Comparison of ENCODE assay signal across 23 cellular contexts in the genomic region with DNA sequence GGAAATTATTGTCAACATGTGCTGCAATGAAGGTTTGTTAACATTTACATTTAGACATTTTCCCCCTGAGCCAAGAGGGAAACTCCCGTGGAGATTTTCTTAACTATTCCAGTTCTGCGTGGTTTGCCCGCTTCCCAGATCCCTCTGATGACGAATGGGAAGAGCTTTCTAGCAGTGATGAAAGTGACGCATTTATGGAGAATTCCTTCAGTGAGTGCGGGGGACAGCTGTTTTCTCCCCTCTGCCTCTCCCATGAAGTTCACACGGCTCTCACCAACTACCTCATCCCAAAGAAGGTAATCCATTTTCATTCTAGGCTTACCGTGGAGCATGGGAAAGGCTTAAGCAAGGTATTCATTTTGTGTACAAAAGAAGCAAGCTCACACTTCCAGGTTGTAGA.
"Had no signal": no experiment of that assay in that cellular context is flagged by ENCODE, and none has a peak within 500 bp of the region (broad histone marks: within the 10 kb centered on the region; RNA-seq: fewer than 3 reads in every experiment).

No MANE protein-coding gene starts in this region.

- H3K27ac ChIP-seq: colonic mucosa, epithelial cell of prostate, esophagus squamous epithelium, gastrocnemius medialis, heart right ventricle, left lung, lower lobe of right lung had no signal

- H3K27ac Mint-ChIP-seq: dendritic cell treated with granulocyte-macrophage colony-stimulating factor and Interleukin-4, amounts not matched to agents 40 ng/mL and 50 ng/mL, for 4 days; endodermal cell; mesothelial cell of epicardium had no signal

- H3K9me3 Mint-ChIP-seq: dendritic cell treated with granulocyte-macrophage colony-stimulating factor and Interleukin-4, amounts not matched to agents 40 ng/mL and 50 ng/mL, for 4 days; effector memory CD8-positive, alpha-beta T cell; endodermal cell; mesothelial cell of epicardium had no signal

- H3K4me3 ChIP-seq: colonic mucosa, esophagus squamous epithelium, gastrocnemius medialis, heart right ventricle, left lung, lower lobe of right lung, mucosa of descending colon had no signal

- H3K4me1 ChIP-seq: colonic mucosa, esophagus squamous epithelium, gastrocnemius medialis, left lung, lower lobe of right lung had no signal

- DNase-seq: colonic mucosa; cortex of kidney; effector CD8-positive, alpha-beta T cell; effector memory CD8-positive, alpha-beta T cell; endodermal cell; erythroblast; esophagus squamous epithelium; foreskin fibroblast; foreskin melanocyte; gastrocnemius medialis; glutamatergic neuron; head of caudate nucleus; heart right ventricle; hippocampal formation; left cardiac atrium; left lung; left ventricle myocardium superior; lower lobe of right lung; mesenchymal stem cell; mucosa of descending colon had no signal

- H3K4me3 Mint-ChIP-seq: dendritic cell treated with granulocyte-macrophage colony-stimulating factor and Interleukin-4, amounts not matched to agents 40 ng/mL and 50 ng/mL, for 4 days; effector memory CD8-positive, alpha-beta T cell; endodermal cell; mesothelial cell of epicardium had no signal

- H3K27me3 ChIP-seq: colonic mucosa, esophagus squamous epithelium, gastrocnemius medialis, heart right ventricle, left lung had no signal

- H3K27me3 Mint-ChIP-seq: dendritic cell treated with granulocyte-macrophage colony-stimulating factor and Interleukin-4, amounts not matched to agents 40 ng/mL and 50 ng/mL, for 4 days; effector memory CD8-positive, alpha-beta T cell had no signal

- H3K9me3 ChIP-seq: colonic mucosa, esophagus squamous epithelium, gastrocnemius medialis, heart right ventricle, left lung, lower lobe of right lung, mucosa of descending colon had no signal

- H3K4me1 Mint-ChIP-seq: endodermal cell, mesothelial cell of epicardium had no signal
